20 cellular contexts compared by ENCODE assay signal in the genomic region with DNA sequence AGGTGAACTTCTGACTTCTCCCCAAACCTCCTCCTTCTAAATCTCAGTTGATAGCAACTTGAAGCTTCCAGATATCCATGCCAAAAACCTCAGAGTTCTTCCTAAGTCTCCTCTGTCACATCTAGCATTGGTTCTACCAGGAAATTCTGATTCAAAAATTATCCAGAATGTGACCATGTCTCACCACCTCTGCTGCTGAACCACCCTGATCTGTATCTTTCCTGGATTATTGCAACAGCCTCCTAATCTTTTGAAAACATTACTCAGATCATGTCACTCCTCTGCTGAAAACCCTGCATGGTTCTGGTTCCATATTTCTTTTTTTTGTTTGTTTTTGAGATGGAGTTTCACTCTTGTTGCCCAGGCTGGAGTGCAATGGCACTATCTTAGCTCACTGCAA.
DNase-seq lines count a peak whose midpoint lies in the region; ATAC-seq and TF ChIP-seq lines count a peak whose summit lies in the region.
"Had no signal": no experiment of that assay in that cellular context is flagged by ENCODE, and none has a peak within 500 bp of the region (broad histone marks: within the 10 kb centered on the region; RNA-seq: fewer than 3 reads in every experiment).

No MANE protein-coding gene starts in this region.

- H3K4me3 ChIP-seq in Loucy (ENCODE audit: low read length, poor library complexity, severe bottlenecking) (no peak overlapping the region), hepatocyte (no peak overlapping the region), Peyer's patch (no peak overlapping the region)
- H3K4me3 ChIP-seq: colonic mucosa, prostate gland, spleen, uterus had no signal

- no peak for DNase-seq in activated CD4-positive, alpha-beta T cell treated with anti-CD3 and anti-CD28 coated beads for 36 hours
- DNase-seq in activated CD4-positive, alpha-beta T cell treated with anti-CD3 and anti-CD28 coated beads for 4 hours, result no peak
- DNase-seq in activated naive CD8-positive, alpha-beta T cell treated with anti-CD3 and anti-CD28 coated beads, Interleukin-2, amount 10 ng/mL, durations not matched to agents 7 days and 5 days, result no peak
- DNase-seq in hepatocyte (ENCODE audit: low spot score) (no peak), SHP77 (lab: John Stamatoyannopoulos, UW) (no peak), Peyer's patch (no peak), AML-193 (lab: John Stamatoyannopoulos, UW) (no peak)
- DNase-seq: activated CD8-positive, alpha-beta memory T cell treated with anti-CD3 and anti-CD28 coated beads, Interleukin-2, amount 50 U/mL, for 4 hours; C1 segment of cervical spinal cord; colonic mucosa; DMS79; NCI-H2081 treated with DMSO at 0.1 percent for 48 hours; RPMI8226; spleen; stimulated activated naive B cell treated with anti-CD40 and anti-IgM and Interleukin-4, amounts not matched to agents 10 μg/mL and 1 μg/mL and 100 μg/mL, for 72 hours; SW 1271; uterus had no signal

- TF ChIP-seq POLR2A in Peyer's patch (IDR thresholded peaks at IDR 0.05), result no peak

- no peak overlapping the region; the same call in 1 of the 2 replicates for H2AFZ ChIP-seq in Loucy (ENCODE audit: low read length)
- H2AFZ ChIP-seq in hepatocyte, result no peak overlapping the region

- H3K27ac ChIP-seq in hepatocyte, result peak overlapping the region; percentile 46
- no peak overlapping the region for H3K27ac ChIP-seq in Peyer's patch
- H3K27ac ChIP-seq: colonic mucosa, prostate gland, spleen, uterus had no signal

- intact Hi-C loops in activated CD4-positive, alpha-beta T cell treated with anti-CD3 and anti-CD28 coated beads for 36 hours (cut with DNase I, micrococcal nuclease), result loop anchor here (2.0 to 10.0 kb wide), 10 partner anchors 52 to 1702 kb away; partner anchors contain the start of gene RGCC (in 1 of the 2)

- H3K4me1 ChIP-seq in Loucy (ENCODE audit: insufficient read depth, low read length, poor library complexity, severe bottlenecking) (peaks cover 29% of the 10 kb centered on the region), hepatocyte (ENCODE audit: insufficient read depth) (no peaks in the 10 kb centered on the region), Peyer's patch (no peaks in the 10 kb centered on the region)
- H3K4me1 ChIP-seq: colonic mucosa, prostate gland, spleen, uterus had no signal

- no peaks in the 10 kb centered on the region for H3K36me3 Mint-ChIP-seq in activated CD4-positive, alpha-beta T cell treated with anti-CD3 and anti-CD28 coated beads for 36 hours (ENCODE audit: low read depth)
- H3K36me3 Mint-ChIP-seq in activated naive CD8-positive, alpha-beta T cell treated with anti-CD3 and anti-CD28 coated beads, Interleukin-2, amount 10 ng/mL, durations not matched to agents 7 days and 5 days, result peaks cover 4% of the 10 kb centered on the region
- H3K36me3 Mint-ChIP-seq: stimulated activated naive B cell treated with anti-CD40 and anti-IgM and Interleukin-4, amounts not matched to agents 10 μg/mL and 1 μg/mL and 100 μg/mL, for 72 hours had no signal

- H3F3A ChIP-seq in Loucy (ENCODE audit: low read depth), result no peaks in the 10 kb centered on the region

- H3K9me3 ChIP-seq in Loucy (ENCODE audit: insufficient read depth, low read depth, low read length) (no peaks in the 10 kb centered on the region), hepatocyte (ENCODE audit: low read depth) (no peaks in the 10 kb centered on the region), Peyer's patch (no peaks in the 10 kb centered on the region)
- H3K9me3 ChIP-seq: colonic mucosa, prostate gland, spleen, uterus had no signal

- H3K9me3 Mint-ChIP-seq in activated CD4-positive, alpha-beta T cell treated with anti-CD3 and anti-CD28 coated beads for 36 hours (ENCODE audit: low read depth), result no peaks in the 10 kb centered on the region
- H3K9me3 Mint-ChIP-seq in activated naive CD8-positive, alpha-beta T cell treated with anti-CD3 and anti-CD28 coated beads, Interleukin-2, amount 10 ng/mL, durations not matched to agents 7 days and 5 days, result peaks cover 6% of the 10 kb centered on the region
- H3K9me3 Mint-ChIP-seq: nephron had no signal

- H4K20me1 ChIP-seq in Loucy (ENCODE audit: insufficient read depth, low read length, poor library complexity, severe bottlenecking) (no peaks in the 10 kb centered on the region), hepatocyte (ENCODE audit: insufficient read depth, poor library complexity, severe bottlenecking) (no peaks in the 10 kb centered on the region)

- H3K79me2 ChIP-seq in Loucy (ENCODE audit: insufficient read depth, low read length) (no peaks in the 10 kb centered on the region), hepatocyte (no peaks in the 10 kb centered on the region)

- peak overlapping the region; percentile 80 for H3K27ac Mint-ChIP-seq in activated CD4-positive, alpha-beta T cell treated with anti-CD3 and anti-CD28 coated beads for 36 hours
- peak overlapping the region; percentile 11 for H3K27ac Mint-ChIP-seq in activated naive CD8-positive, alpha-beta T cell treated with anti-CD3 and anti-CD28 coated beads, Interleukin-2, amount 10 ng/mL, durations not matched to agents 7 days and 5 days
- H3K27ac Mint-ChIP-seq: nephron; stimulated activated naive B cell treated with anti-CD40 and anti-IgM and Interleukin-4, amounts not matched to agents 10 μg/mL and 1 μg/mL and 100 μg/mL, for 72 hours had no signal

- H3K4me2 ChIP-seq in Loucy (ENCODE audit: low read depth, low read length, poor library complexity, severe bottlenecking) (peak overlapping the region; percentile 13), hepatocyte (no peak overlapping the region)

- no peaks in the 10 kb centered on the region for H3K27me3 ChIP-seq in Loucy (ENCODE audit: insufficient read depth, low read length, poor library complexity, severe bottlenecking)
- H3K27me3 ChIP-seq in hepatocyte, result no peaks in the 10 kb centered on the region
- H3K27me3 ChIP-seq in Peyer's patch, result no peaks in the 10 kb centered on the region
- H3K27me3 ChIP-seq: colonic mucosa, spleen, uterus had no signal

- H3K36me3 ChIP-seq in Loucy (ENCODE audit: insufficient read depth, low read length) (no peaks in the 10 kb centered on the region), hepatocyte (replicated peaks; ENCODE audit: insufficient read depth, low read depth) (no peaks in the 10 kb centered on the region), Peyer's patch (no peaks in the 10 kb centered on the region)
- H3K36me3 ChIP-seq: colonic mucosa, prostate gland, spleen, uterus had no signal

- peaks cover 60% of the 10 kb centered on the region for H3K4me1 Mint-ChIP-seq in activated CD4-positive, alpha-beta T cell treated with anti-CD3 and anti-CD28 coated beads for 36 hours
- H3K4me1 Mint-ChIP-seq in activated naive CD8-positive, alpha-beta T cell treated with anti-CD3 and anti-CD28 coated beads, Interleukin-2, amount 10 ng/mL, durations not matched to agents 7 days and 5 days, result peaks cover 18% of the 10 kb centered on the region
- H3K4me1 Mint-ChIP-seq: nephron had no signal

- CTCF ChIA-PET in activated CD4-positive, alpha-beta T cell treated with anti-CD3 and anti-CD28 coated beads for 36 hours (lab: Charles Lee), result interaction anchor here (0.7 to 1.8 kb wide), 5 partner anchors 18 to 161 kb away, joined by 3 to 7 read pairs (median 3); no protein-coding TSS in a partner anchor

- POLR2A ChIA-PET in activated CD4-positive, alpha-beta T cell treated with anti-CD3 and anti-CD28 coated beads for 36 hours (lab: Charles Lee), result interaction anchor here (0.6 to 1.3 kb wide), 2 partner anchors 53 to 1435 kb away, joined by 3 to 4 read pairs; no protein-coding TSS in a partner anchor
- POLR2A ChIA-PET in activated naive CD8-positive, alpha-beta T cell treated with anti-CD3 and anti-CD28 coated beads, Interleukin-2, amount 10 ng/mL, durations not matched to agents 7 days and 5 days (lab: Charles Lee), result no interaction called here

- H3K9me2 ChIP-seq in Loucy (replicated peaks; ENCODE audit: low read depth, low read length) (no peaks in the 10 kb centered on the region), hepatocyte (replicated peaks; ENCODE audit: insufficient read depth) (no peaks in the 10 kb centered on the region)

- TF ChIP-seq CTCF in Loucy (conservative IDR thresholded peaks at IDR 0.05; ENCODE audit: low read length) (no peak), hepatocyte (IDR thresholded peaks at IDR 0.05; ENCODE audit: poor library complexity) (no peak), Peyer's patch (IDR thresholded peaks at IDR 0.05) (no peak)

- no peak overlapping the region for H3K4me3 Mint-ChIP-seq in activated CD4-positive, alpha-beta T cell treated with anti-CD3 and anti-CD28 coated beads for 36 hours
- no peak overlapping the region for H3K4me3 Mint-ChIP-seq in activated naive CD8-positive, alpha-beta T cell treated with anti-CD3 and anti-CD28 coated beads, Interleukin-2, amount 10 ng/mL, durations not matched to agents 7 days and 5 days
- H3K4me3 Mint-ChIP-seq: nephron; stimulated activated naive B cell treated with anti-CD40 and anti-IgM and Interleukin-4, amounts not matched to agents 10 μg/mL and 1 μg/mL and 100 μg/mL, for 72 hours had no signal

- peak; percentile 19 for ATAC-seq in activated CD4-positive, alpha-beta T cell treated with anti-CD3 and anti-CD28 coated beads for 36 hours
- no peak for ATAC-seq in activated naive CD8-positive, alpha-beta T cell treated with anti-CD3 and anti-CD28 coated beads, Interleukin-2, amount 10 ng/mL, durations not matched to agents 7 days and 5 days (ENCODE audit: low read depth)
- ATAC-seq: stimulated activated naive B cell treated with anti-CD40 and anti-IgM and Interleukin-4, amounts not matched to agents 10 μg/mL and 1 μg/mL and 100 μg/mL, for 72 hours had no signal

- no peaks in the 10 kb centered on the region for H3K27me3 Mint-ChIP-seq in activated CD4-positive, alpha-beta T cell treated with anti-CD3 and anti-CD28 coated beads for 36 hours
- H3K27me3 Mint-ChIP-seq in activated naive CD8-positive, alpha-beta T cell treated with anti-CD3 and anti-CD28 coated beads, Interleukin-2, amount 10 ng/mL, durations not matched to agents 7 days and 5 days, result no peaks in the 10 kb centered on the region
- H3K27me3 Mint-ChIP-seq: stimulated activated naive B cell treated with anti-CD40 and anti-IgM and Interleukin-4, amounts not matched to agents 10 μg/mL and 1 μg/mL and 100 μg/mL, for 72 hours had no signal

- H3K9ac ChIP-seq in Loucy (ENCODE audit: low read depth, low read length, poor library complexity, severe bottlenecking), result no peak overlapping the region
